Comparison of ENCODE assay signal across 17 cellular contexts in genomic region chr9:75803130-75803529, GRCh38.
DNase-seq lines count a peak whose midpoint lies in the region; ATAC-seq, FAIRE-seq and TF ChIP-seq lines count a peak whose summit lies in the region.
"Had no signal": no experiment of that assay in that cellular context is flagged by ENCODE, and none has a peak within 500 bp of the region (broad histone marks: within the 10 kb centered on the region; RNA-seq: fewer than 3 reads in every experiment).

No MANE protein-coding gene starts in this region.

- H3K4me1 ChIP-seq in liver (ENCODE audit: control insufficient read depth in 4 of 4, insufficient read depth in 4 of 4, low read length in 3 of 4) (peaks cover 0 to 3% (median 0%) of the 10 kb centered on the region in 4 donors), HepG2 (ENCODE audit: insufficient read depth, low read length) (no peaks in the 10 kb centered on the region), mammary epithelial cell (ENCODE audit: insufficient read depth, low read length) (peaks cover 4% of the 10 kb centered on the region), colonic mucosa (no peaks in the 10 kb centered on the region)

- H3K27me3 ChIP-seq in liver (ENCODE audit: control insufficient read depth in 4 of 4, insufficient read depth in 4 of 4, low read length in 3 of 4) (no peaks in the 10 kb centered on the region), HepG2 (ENCODE audit: control insufficient read depth in 1 of 2, insufficient read depth in 2 of 2, low read length in 2 of 2) (no peaks in the 10 kb centered on the region), mammary epithelial cell (ENCODE audit: insufficient read depth, low read length) (no peaks in the 10 kb centered on the region), colonic mucosa (no peaks in the 10 kb centered on the region)

- H2AFZ ChIP-seq in HepG2 (ENCODE audit: low read length), result no peak overlapping the region
- H2AFZ ChIP-seq in mammary epithelial cell (ENCODE audit: low read depth, low read length), result no peak overlapping the region

- DNase-seq in HepG2 (ENCODE audit: low spot score), result no peak
- peak; percentile 8 for DNase-seq in mammary epithelial cell
- peak; percentile 61 for DNase-seq in islet precursor cell
- DNase-seq in urothelium cell line (ENCODE audit: low spot score), result peak; percentile 44
- no peak for DNase-seq in colonic mucosa
- no peak for DNase-seq in NCI-H345 (lab: John Stamatoyannopoulos, UW)
- DNase-seq: activated B cell treated with CpG ODN at 0.5 μM for 24 hours; activated naive CD4-positive, alpha-beta T cell treated with anti-CD3 and anti-CD28 coated beads for 36 hours; Calu3; cerebellar nuclear complex; erythroblast; NCI-H1105 treated with DMSO at 0.1 percent for 48 hours; small intestine; substantia nigra had no signal

- intact Hi-C loops in HepG2 (cut with micrococcal nuclease; ENCODE audit: unreplicated experiment) (no loop called here), mammary epithelial cell (cut with micrococcal nuclease) (no loop called here), colonic mucosa (cut with DNase I) (no loop called here)

- TF ChIP-seq CTCF in liver (IDR thresholded peaks at IDR 0.05; ENCODE audit: low read depth, low read length, missing input control) (no peak), HepG2 (CRISPR knock-in tag; IDR thresholded peaks at IDR 0.05) (no peak), mammary epithelial cell (conservative IDR thresholded peaks at IDR 0.05 in 1 of 2, IDR thresholded peaks at IDR 0.05 in 1 of 2; ENCODE audit: extremely low read depth in 1 of 2, insufficient read depth in 1 of 2, low read depth in 1 of 2, low read length in 2 of 2) (no peak), colonic mucosa (IDR thresholded peaks at IDR 0.05) (no peak)

- POLR2A ChIA-PET in HepG2 (lab: Yijun Ruan, JAX), result no interaction called here

- BruUV-seq in HepG2 (replicated peaks; lab: Mats Ljungman, UMichigan), result no TSS peak
- no TSS peak for BruUV-seq in mammary epithelial cell (replicated peaks; lab: Mats Ljungman, UMichigan)

- H3K4me3 ChIP-seq in liver (ENCODE audit: low read depth in 1 of 3, low read length in 3 of 3) (no peak overlapping the region), HepG2 (replicated peaks in 1 of 3; ENCODE audit: insufficient read depth in 1 of 3, low read depth in 2 of 3, low read length in 3 of 3) (no peak overlapping the region), mammary epithelial cell (replicated peaks in 1 of 3; ENCODE audit: insufficient read depth in 1 of 3, low read depth in 2 of 3, low read length in 3 of 3) (no peak overlapping the region), colonic mucosa (no peak overlapping the region)

- TF ChIP-seq EP300 in HepG2 (IDR thresholded peaks at IDR 0.05; ENCODE audit: low read depth in 2 of 2, low read length in 2 of 2) (no peak), HepG2 (CRISPR knock-in tag; IDR thresholded peaks at IDR 0.05; ENCODE audit: borderline replicate concordance) (no peak)

- dilution Hi-C loops in mammary epithelial cell (cut with HindIII; ENCODE audit: low sequenced_read_pairs), result no loop called here

- no peaks in the 10 kb centered on the region for H3K9me3 ChIP-seq in liver (ENCODE audit: control insufficient read depth in 4 of 4, low read length in 3 of 4)
- no peaks in the 10 kb centered on the region for H3K9me3 ChIP-seq in HepG2 (ENCODE audit: low read length)
- H3K9me3 ChIP-seq in mammary epithelial cell (replicated peaks; ENCODE audit: insufficient read depth, low read length), result no peaks in the 10 kb centered on the region
- H3K9me3 ChIP-seq in colonic mucosa, result no peaks in the 10 kb centered on the region

- H4K20me1 ChIP-seq in HepG2 (ENCODE audit: insufficient read depth, low read length) (no peaks in the 10 kb centered on the region), mammary epithelial cell (ENCODE audit: insufficient read depth, low read length) (no peaks in the 10 kb centered on the region)

- H3K9ac ChIP-seq in liver (ENCODE audit: low read depth in 1 of 2, low read length in 2 of 2), result no peak overlapping the region
- H3K9ac ChIP-seq in HepG2 (ENCODE audit: insufficient read depth, low read depth, low read length), result no peak overlapping the region
- no peak overlapping the region for H3K9ac ChIP-seq in mammary epithelial cell (ENCODE audit: insufficient read depth, low read length)
- H3K9ac ChIP-seq in colonic mucosa (ENCODE audit: low read depth in 2 of 2, low read length in 2 of 2), result no peak overlapping the region

- TF ChIP-seq POLR2A in HepG2 (IDR thresholded peaks at IDR 0.05; ENCODE audit: insufficient read depth in 1 of 2, low read depth in 2 of 2, low read length in 2 of 2), result no peak

- H3K4me2 ChIP-seq in HepG2 (ENCODE audit: low read depth, low read length) (no peak overlapping the region), mammary epithelial cell (ENCODE audit: insufficient read depth, low read depth, low read length) (no peak overlapping the region)

- H3K79me2 ChIP-seq in HepG2 (ENCODE audit: insufficient read depth, low read length) (no peaks in the 10 kb centered on the region), mammary epithelial cell (ENCODE audit: insufficient read depth, low read length) (no peaks in the 10 kb centered on the region)

- FAIRE-seq in HepG2 (lab: Jason Lieb, UNC) (no peak), urothelium cell line (lab: Jason Lieb, UNC) (peak; percentile 17)
- FAIRE-seq: A204.1, small intestine had no signal

- H3K36me3 ChIP-seq in liver (ENCODE audit: control insufficient read depth in 4 of 4, insufficient read depth in 3 of 4, low read depth in 1 of 4, low read length in 3 of 4) (no peaks in the 10 kb centered on the region), HepG2 (replicated peaks in 1 of 2; ENCODE audit: control insufficient read depth in 1 of 2, insufficient read depth in 2 of 2, low read length in 2 of 2) (no peaks in the 10 kb centered on the region), mammary epithelial cell (ENCODE audit: insufficient read depth, low read length) (no peaks in the 10 kb centered on the region), colonic mucosa (no peaks in the 10 kb centered on the region)

- CTCF ChIA-PET in HepG2 (lab: Yijun Ruan, JAX; ENCODE audit: low intra/inter-chr PET ratio, low total read pairs) (no interaction called here), mammary epithelial cell (lab: Charles Lee; ENCODE audit: low non-redundant PET) (no interaction called here)

- no peak overlapping the region for H3K27ac ChIP-seq in liver (ENCODE audit: low read depth in 1 of 2, low read length in 2 of 2)
- H3K27ac ChIP-seq in HepG2 (ENCODE audit: extremely low read length, insufficient read depth, low read length), result no peak overlapping the region
- H3K27ac ChIP-seq in mammary epithelial cell (ENCODE audit: insufficient read depth, low read depth, low read length), result no peak overlapping the region
- H3K27ac ChIP-seq in colonic mucosa, result no peak overlapping the region

- in situ Hi-C loops in HepG2 (cut with HindIII; ENCODE audit: extremely low pct_ligation_motif_present, low pct_unique_long_range_greater_than_20kb) (no loop called here), mammary epithelial cell (cut with MboI; ENCODE audit: low sequenced_read_pairs in 2 of 2) (no loop called here)

- TF ChIP-seq RAD21 in liver (IDR thresholded peaks at IDR 0.05) (no peak), HepG2 (CRISPR knock-in tag; IDR thresholded peaks at IDR 0.05) (no peak)

- ATAC-seq in HepG2, result no peak
- ATAC-seq in GM19035 (IDR thresholded peaks at IDR 0.05; ENCODE audit: unreplicated experiment), result no peak

TF ChIP-seq in liver, 16 proteins besides CTCF, POLR2A, EP300 and RAD21:
- no peak for TF ChIP-seq SP1 (IDR thresholded peaks at IDR 0.05)
- TF ChIP-seq YY1 (IDR thresholded peaks at IDR 0.05), result peak; percentile 10

TF ChIP-seq in HepG2, 621 proteins besides CTCF, POLR2A, EP300 and RAD21 (continues in another document):
- no peak for TF ChIP-seq CEBPZ (IDR thresholded peaks at IDR 0.05; ENCODE audit: low read length)
- TF ChIP-seq, protein P1, sequence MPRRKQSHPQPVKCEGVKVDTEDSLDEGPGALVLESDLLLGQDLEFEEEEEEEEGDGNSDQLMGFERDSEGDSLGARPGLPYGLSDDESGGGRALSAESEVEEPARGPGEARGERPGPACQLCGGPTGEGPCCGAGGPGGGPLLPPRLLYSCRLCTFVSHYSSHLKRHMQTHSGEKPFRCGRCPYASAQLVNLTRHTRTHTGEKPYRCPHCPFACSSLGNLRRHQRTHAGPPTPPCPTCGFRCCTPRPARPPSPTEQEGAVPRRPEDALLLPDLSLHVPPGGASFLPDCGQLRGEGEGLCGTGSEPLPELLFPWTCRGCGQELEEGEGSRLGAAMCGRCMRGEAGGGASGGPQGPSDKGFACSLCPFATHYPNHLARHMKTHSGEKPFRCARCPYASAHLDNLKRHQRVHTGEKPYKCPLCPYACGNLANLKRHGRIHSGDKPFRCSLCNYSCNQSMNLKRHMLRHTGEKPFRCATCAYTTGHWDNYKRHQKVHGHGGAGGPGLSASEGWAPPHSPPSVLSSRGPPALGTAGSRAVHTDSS (CRISPR knock-in tag; conservative IDR thresholded peaks at IDR 0.05), result no peak
- no peak for TF ChIP-seq ZFP41 (CRISPR knock-in tag; IDR thresholded peaks at IDR 0.05; ENCODE audit: borderline replicate concordance)
- TF ChIP-seq PAWR (CRISPR knock-in tag; IDR thresholded peaks at IDR 0.05; ENCODE audit: borderline replicate concordance), result no peak
- TF ChIP-seq GATA4 (IDR thresholded peaks at IDR 0.05; ENCODE audit: borderline replicate concordance, low read depth), result no peak

Comparison
In these comparisons a context has a peak if more than half of its experiments do, and no peak if none do; other contexts are left out.
1. DNase-seq: peak in mammary epithelial cell (single experiment), islet precursor cell (single experiment) and urothelium cell line (single experiment); none in HepG2 (single experiment), colonic mucosa (single experiment) and NCI-H345 (single experiment).